Comparison of ENCODE assay signal across 8 cellular contexts in the genomic region with DNA sequence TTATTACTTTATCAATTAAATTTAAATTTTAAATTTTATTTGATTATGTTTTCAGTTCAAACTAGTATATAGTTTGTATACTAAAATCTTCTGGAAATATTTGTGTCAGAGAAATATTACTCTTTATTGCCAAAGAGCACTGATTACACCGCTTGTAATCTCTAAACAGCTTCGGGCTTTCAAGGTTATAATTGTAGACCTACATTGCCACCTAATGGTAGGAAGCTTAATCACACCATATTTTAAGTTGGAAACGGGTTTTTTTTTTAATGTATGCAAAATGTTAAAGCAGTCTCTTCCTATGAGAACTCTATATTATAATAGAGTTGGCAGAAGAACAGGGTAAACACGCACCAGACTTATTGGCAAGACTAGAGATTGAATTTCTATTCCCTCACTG. TPM values are rescaled to one million over a fixed set of nuclear protein-coding genes. Genes with fewer than 3 reads are reported as not detected.
DNase-seq lines count a peak whose midpoint lies in the region; ATAC-seq and TF ChIP-seq lines count a peak whose summit lies in the region.

No MANE protein-coding gene starts in this region.

- no peaks in the 10 kb centered on the region for H3K9me3 Mint-ChIP-seq in CD4-positive, CD25-positive, alpha-beta regulatory T cell

- no peaks in the 10 kb centered on the region for H3K36me3 Mint-ChIP-seq in CD4-positive, CD25-positive, alpha-beta regulatory T cell

- H3K27ac ChIP-seq in CD4-positive, CD25-positive, alpha-beta regulatory T cell (ENCODE audit: insufficient read depth, low read length, poor library complexity, severe bottlenecking): no peak overlapping the region
- no peak overlapping the region for H3K27ac ChIP-seq in VCaP
- H3K27ac ChIP-seq in heart right ventricle: no peak overlapping the region
- no peak overlapping the region for H3K27ac ChIP-seq in stomach

- H3K9me3 ChIP-seq in CD4-positive, CD25-positive, alpha-beta regulatory T cell (ENCODE audit: control insufficient read depth in 2 of 2, low read length in 2 of 2): no peaks in the 10 kb centered on the region
- H3K9me3 ChIP-seq in heart right ventricle (peaks cover 0 to 10% (median 0%) of the 10 kb centered on the region in 11 donors), stomach (no peaks in the 10 kb centered on the region)

- TF ChIP-seq CTCF in VCaP (conservative IDR thresholded peaks at IDR 0.05) (peak; percentile 75), heart right ventricle (IDR thresholded peaks at IDR 0.05) (peak; percentile 34 to 77 (median 68)), stomach (IDR thresholded peaks at IDR 0.05) (peak in 5 of 7 experiments; percentile 32 to 64 (median 43))

- 2 to 4% methylated on average over 4 of the region's 4 CpGs for WGBS in heart right ventricle, 2 donors
- 1 to 5% (median 3%) methylated on average over 4 of the region's 4 CpGs for WGBS in stomach, 5 donors

- peak in 2 of 3 donors; percentile 56 to 62 for DNase-seq in CD4-positive, CD25-positive, alpha-beta regulatory T cell
- DNase-seq in Kasumi-1 (lab: John Stamatoyannopoulos, UW) (peak; percentile 87 to 90), heart right ventricle (no peak), stomach (no peak)
- no peak for DNase-seq in activated CD8-positive, alpha-beta memory T cell treated with anti-CD3 and anti-CD28 coated beads, Interleukin-2, amount 50 U/mL, for 4 hours

- TF ChIP-seq EP300 in stomach (IDR thresholded peaks at IDR 0.05): no peak

- intact Hi-C loops in heart right ventricle (cut with DNase I) (loop anchor here in 9 of 10 donors (2.0 to 10.0 kb wide), 9 partner anchors 246 to 1099 kb away; no protein-coding TSS in a partner anchor), stomach (cut with DNase I; ENCODE audit: low total_unique reads) (loop anchor here (10.0 kb wide), 2 partner anchors 151 to 259 kb away; no protein-coding TSS in a partner anchor)

- peaks cover 22% of the 10 kb centered on the region for H3K27me3 Mint-ChIP-seq in CD4-positive, CD25-positive, alpha-beta regulatory T cell

- no peak overlapping the region for H3K27ac Mint-ChIP-seq in CD4-positive, CD25-positive, alpha-beta regulatory T cell

- peak; percentile 71 to 75 for ATAC-seq in CD4-positive, CD25-positive, alpha-beta regulatory T cell (ENCODE audit: low read depth in 2 of 2)
- ATAC-seq in GM18873 (IDR thresholded peaks at IDR 0.05; ENCODE audit: low FRiP score, unreplicated experiment): peak; percentile 59
- peak in 2 of 8 donors; percentile 38 to 41 for ATAC-seq in heart right ventricle
- no peak for ATAC-seq in HG03095 (IDR thresholded peaks at IDR 0.05; ENCODE audit: unreplicated experiment)

- no peaks in the 10 kb centered on the region for H3K27me3 ChIP-seq in CD4-positive, CD25-positive, alpha-beta regulatory T cell (ENCODE audit: control insufficient read depth, insufficient read depth, low read length)
- peaks cover 0 to 10% (median 0%) of the 10 kb centered on the region in 7 donors for H3K27me3 ChIP-seq in heart right ventricle
- H3K27me3 ChIP-seq in stomach: no peaks in the 10 kb centered on the region

- no peak overlapping the region for H3K4me3 Mint-ChIP-seq in CD4-positive, CD25-positive, alpha-beta regulatory T cell

- no peak overlapping the region for H3K4me3 ChIP-seq in CD4-positive, CD25-positive, alpha-beta regulatory T cell (ENCODE audit: low read depth, low read length)
- H3K4me3 ChIP-seq in heart right ventricle (no peak overlapping the region), stomach (no peak overlapping the region)

- no peaks in the 10 kb centered on the region for H3K4me1 ChIP-seq in CD4-positive, CD25-positive, alpha-beta regulatory T cell (ENCODE audit: control insufficient read depth, insufficient read depth, low read length, poor library complexity, severe bottlenecking)
- peaks cover 0 to 16% (median 0%) of the 10 kb centered on the region in 9 donors for H3K4me1 ChIP-seq in heart right ventricle
- H3K4me1 ChIP-seq in stomach: peaks cover 0 to 8% (median 3%) of the 10 kb centered on the region in 4 donors

- H3K36me3 ChIP-seq in CD4-positive, CD25-positive, alpha-beta regulatory T cell (ENCODE audit: control insufficient read depth, insufficient read depth, low read length): no peaks in the 10 kb centered on the region
- H3K36me3 ChIP-seq in heart right ventricle (no peaks in the 10 kb centered on the region), stomach (no peaks in the 10 kb centered on the region)

- TF ChIP-seq POLR2A in stomach (IDR thresholded peaks at IDR 0.05): no peak

- peaks cover 0 to 6% (median 0%) of the 10 kb centered on the region in 4 donors for H3K4me1 Mint-ChIP-seq in CD4-positive, CD25-positive, alpha-beta regulatory T cell

RNA-seq across cellular contexts. Expression of a gene that starts 19.4 kb away (rescaled TPM):
- 11.2 TPM for total RNA-seq in CD4-positive, CD25-positive, alpha-beta regulatory T cell
- 10 to 100 TPM in 1 of 4 donors, 1 to 10 TPM in 3; 6.3 to 10.2 (median 7.8) TPM for polyA plus RNA-seq in CD4-positive, CD25-positive, alpha-beta regulatory T cell
- total RNA-seq in heart right ventricle (1 to 10 TPM; 3.4 to 6.3 (median 5.1) TPM), stomach (10 to 100 TPM; 12.1 to 23.7 (median 16.3) TPM)
- polyA plus RNA-seq in heart right ventricle (1 to 10 TPM; 2.3 to 3.9 TPM), stomach (1 to 10 TPM; 3.2 to 5.5 (median 4.1) TPM)

Comparison
In these comparisons a context has a peak if more than half of its experiments do, and no peak if none do; other contexts are left out.
1. DNase-seq: peak in CD4-positive, CD25-positive, alpha-beta regulatory T cell (2 of 3) and Kasumi-1 (2 of 2); none in heart right ventricle (0 of 2), stomach (single experiment) and activated CD8-positive, alpha-beta memory T cell treated with anti-CD3 and anti-CD28 coated beads, Interleukin-2, amount 50 U/mL, for 4 hours (single experiment).
2. Peak in every context shown above with its lines, with median percentiles within 50 percentile points of each other: CTCF ChIP-seq.